15 cellular contexts compared by ENCODE assay signal in genomic region chr12:57579011-57579410, GRCh38. TPM values are rescaled to one million over a fixed set of nuclear protein-coding genes. Genes with fewer than 3 reads are reported as not detected.
A peak's percentile ranks its signal among the peaks of the same experiment; 100 is the strongest.
DNase-seq lines count a peak whose midpoint lies in the region; ATAC-seq and TF ChIP-seq lines count a peak whose summit lies in the region.
"Had no signal": no experiment of that assay in that cellular context is flagged by ENCODE, and none has a peak within 500 bp of the region (broad histone marks: within the 10 kb centered on the region; RNA-seq: fewer than 3 reads in every experiment).

No MANE protein-coding gene starts in this region.

- BruUV-seq in IMR-90 (replicated peaks; lab: Mats Ljungman, UMichigan) = no TSS peak

- H4K5ac ChIP-seq in IMR-90 (ENCODE audit: low read depth, low read length) = no peak overlapping the region

- H3K4me3 ChIP-seq in AG10803 (ENCODE audit: low read length) (no peak overlapping the region), IMR-90 (ENCODE audit: insufficient read depth, low read depth, low read length) (no peak overlapping the region)
- H3K4me3 ChIP-seq: K562 had no signal

- no peak for TF ChIP-seq RAD21 in IMR-90 (IDR thresholded peaks at IDR 0.05; ENCODE audit: low read length)

- no peak for TF ChIP-seq CTCF in AG10803 (conservative IDR thresholded peaks at IDR 0.05; ENCODE audit: low read length)
- no peak for TF ChIP-seq CTCF in IMR-90 (conservative IDR thresholded peaks at IDR 0.05; ENCODE audit: low read depth, low read length)

- in situ Hi-C loops in IMR-90 (cut with MboI; ENCODE audit: low sequenced_read_pairs) = no loop called here

- no peak for ATAC-seq in IMR-90 (ENCODE audit: low read depth)
- no peak for ATAC-seq in activated CD4-positive, alpha-beta T cell treated with anti-CD3 and anti-CD28 coated beads for 36 hours
- ATAC-seq: K562 had no signal

- intact Hi-C loops in IMR-90 (cut with micrococcal nuclease) = no loop called here
- intact Hi-C loops in activated CD4-positive, alpha-beta T cell treated with anti-CD3 and anti-CD28 coated beads for 36 hours (cut with DNase I, micrococcal nuclease) = no loop called here

- WGBS in IMR-90 (ENCODE audit: extremely low coverage in 2 of 2, insufficient read length in 1 of 2), 2 experiments = no CpG with 5 or more reads among the region's 2 CpGs

- H3K36me3 Mint-ChIP-seq in activated CD4-positive, alpha-beta T cell treated with anti-CD3 and anti-CD28 coated beads for 36 hours (ENCODE audit: low read depth) = no peaks in the 10 kb centered on the region

- H3K27ac Mint-ChIP-seq in activated CD4-positive, alpha-beta T cell treated with anti-CD3 and anti-CD28 coated beads for 36 hours = no peak overlapping the region
- H3K27ac Mint-ChIP-seq: CD4-positive, alpha-beta T cell; H9 had no signal

- H3K18ac ChIP-seq in IMR-90 (ENCODE audit: low read depth, low read length) = no peak overlapping the region

- no peaks in the 10 kb centered on the region for H3K9me1 ChIP-seq in IMR-90 (ENCODE audit: insufficient read depth, low read length)

- H3K56ac ChIP-seq in IMR-90 (ENCODE audit: extremely low read depth, insufficient read depth, low read length) = no peak overlapping the region

- H2BK120ac ChIP-seq in IMR-90 (ENCODE audit: low read depth, low read length) = no peak overlapping the region

- H4K20me1 ChIP-seq in IMR-90 (ENCODE audit: insufficient read depth, low read length) = no peaks in the 10 kb centered on the region

- no peak overlapping the region for H2AK5ac ChIP-seq in IMR-90 (ENCODE audit: low read depth, low read length)

- H3K4me3 Mint-ChIP-seq in activated CD4-positive, alpha-beta T cell treated with anti-CD3 and anti-CD28 coated beads for 36 hours = no peak overlapping the region
- H3K4me3 Mint-ChIP-seq: CD4-positive, alpha-beta T cell; H9 had no signal

- no peak overlapping the region for H2BK5ac ChIP-seq in IMR-90 (ENCODE audit: low read depth, low read length, poor library complexity, severe bottlenecking)

- peak; percentile 15 for DNase-seq in AG10803 (ENCODE audit: low read depth)
- DNase-seq in EH (ENCODE audit: low read depth) = peak; percentile 34
- DNase-seq in IMR-90 = peak; percentile 11
- DNase-seq in mesenteric fat pad (ENCODE audit: low spot score) = peak; percentile 28
- DNase-seq in SKM-1 treated with dmso at 0.1 percent for 144 hours (lab: John Stamatoyannopoulos, UW; ENCODE audit: unreplicated experiment) = no peak
- DNase-seq in SKM-1 (lab: John Stamatoyannopoulos, UW; ENCODE audit: unreplicated experiment) = no peak
- no peak for DNase-seq in activated CD4-positive, alpha-beta T cell treated with anti-CD3 and anti-CD28 coated beads for 36 hours
- DNase-seq: CD4-positive, alpha-beta T cell; DMS79; EL; GOT3; H9 had no signal

- H3K27me3 ChIP-seq in IMR-90 (ENCODE audit: control insufficient read depth, insufficient read depth, low read length) = peaks cover 21% of the 10 kb centered on the region

- H3K9ac ChIP-seq in IMR-90 (ENCODE audit: low read depth, low read length) = no peak overlapping the region

- no peak overlapping the region for H2AK9ac ChIP-seq in IMR-90 (replicated peaks; ENCODE audit: low read depth, low read length, poor library complexity)

- H3K27ac ChIP-seq in IMR-90 (ENCODE audit: insufficient read depth, low read length) = no peak overlapping the region
- H3K27ac ChIP-seq: C4-2B had no signal

- no peaks in the 10 kb centered on the region for H3K4me1 Mint-ChIP-seq in activated CD4-positive, alpha-beta T cell treated with anti-CD3 and anti-CD28 coated beads for 36 hours

- H3K9me3 ChIP-seq in IMR-90 (ENCODE audit: control insufficient read depth, insufficient read depth, low read length) = no peaks in the 10 kb centered on the region
- H3K9me3 ChIP-seq: Caco-2 had no signal

- H2AFZ ChIP-seq in IMR-90 (replicated peaks; ENCODE audit: low read length, poor library complexity) = no peak overlapping the region

- H3K36me3 ChIP-seq in IMR-90 (ENCODE audit: control insufficient read depth, insufficient read depth, low read length) = no peaks in the 10 kb centered on the region

- H2BK20ac ChIP-seq in IMR-90 (ENCODE audit: low read depth, low read length) = no peak overlapping the region

- H3K23ac ChIP-seq in IMR-90 (ENCODE audit: low read depth, low read length) = no peak overlapping the region

- POLR2A ChIA-PET in IMR-90 (lab: Charles Lee; ENCODE audit: unreplicated experiment) = no interaction called here
- POLR2A ChIA-PET in activated CD4-positive, alpha-beta T cell treated with anti-CD3 and anti-CD28 coated beads for 36 hours (lab: Charles Lee) = interaction anchor here (0.7 kb wide), 1 partner anchor 40 kb away, joined by 3 read pairs; no protein-coding TSS in a partner anchor

- no peak overlapping the region for H3K4me2 ChIP-seq in IMR-90 (ENCODE audit: low read depth, low read length)

- dilution Hi-C loops in IMR-90 (cut with HindIII; ENCODE audit: low sequenced_read_pairs, unreplicated experiment) = no loop called here

- no peaks in the 10 kb centered on the region for H3K9me3 Mint-ChIP-seq in activated CD4-positive, alpha-beta T cell treated with anti-CD3 and anti-CD28 coated beads for 36 hours (ENCODE audit: low read depth)
- H3K9me3 Mint-ChIP-seq: CD4-positive, alpha-beta T cell; H9 had no signal

- H4K8ac ChIP-seq in IMR-90 (ENCODE audit: low read depth in 2 of 2, low read length in 2 of 2) = no peak overlapping the region

- H4K91ac ChIP-seq in IMR-90 (ENCODE audit: insufficient read depth, low read depth, low read length) = no peak overlapping the region

- H2BK15ac ChIP-seq in IMR-90 (ENCODE audit: low read depth, low read length) = no peak overlapping the region

- no peak overlapping the region for H3K4ac ChIP-seq in IMR-90 (ENCODE audit: low read depth, low read length)

- H3K27me3 Mint-ChIP-seq in activated CD4-positive, alpha-beta T cell treated with anti-CD3 and anti-CD28 coated beads for 36 hours = peaks cover 5% of the 10 kb centered on the region

- CTCF ChIA-PET in IMR-90 (lab: Yijun Ruan, JAX) = no interaction called here
- CTCF ChIA-PET in activated CD4-positive, alpha-beta T cell treated with anti-CD3 and anti-CD28 coated beads for 36 hours (lab: Charles Lee) = interaction anchor here (1.4 kb wide), 1 partner anchor 15 kb away, joined by 3 read pairs; no protein-coding TSS in a partner anchor

- H3K4me1 ChIP-seq in IMR-90 (ENCODE audit: control insufficient read depth, insufficient read depth, low read length) = no peaks in the 10 kb centered on the region

- TF ChIP-seq POLR2A in IMR-90 (IDR thresholded peaks at IDR 0.05; ENCODE audit: low read depth, low read length) = no peak

- no peaks in the 10 kb centered on the region for H3K79me1 ChIP-seq in IMR-90 (ENCODE audit: low read depth in 1 of 2, low read length in 2 of 2)

- H3K14ac ChIP-seq in IMR-90 (replicated peaks; ENCODE audit: low read depth, low read length) = no peak overlapping the region

TF ChIP-seq in IMR-90, 13 proteins besides CTCF, POLR2A, EP300 and RAD21:
- no peak for TF ChIP-seq BHLHE40 (IDR thresholded peaks at IDR 0.05; ENCODE audit: low read depth, low read length)
- TF ChIP-seq, protein P1, sequence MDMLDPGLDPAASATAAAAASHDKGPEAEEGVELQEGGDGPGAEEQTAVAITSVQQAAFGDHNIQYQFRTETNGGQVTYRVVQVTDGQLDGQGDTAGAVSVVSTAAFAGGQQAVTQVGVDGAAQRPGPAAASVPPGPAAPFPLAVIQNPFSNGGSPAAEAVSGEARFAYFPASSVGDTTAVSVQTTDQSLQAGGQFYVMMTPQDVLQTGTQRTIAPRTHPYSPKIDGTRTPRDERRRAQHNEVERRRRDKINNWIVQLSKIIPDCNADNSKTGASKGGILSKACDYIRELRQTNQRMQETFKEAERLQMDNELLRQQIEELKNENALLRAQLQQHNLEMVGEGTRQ (IDR thresholded peaks at IDR 0.05; ENCODE audit: low read depth, low read length) = no peak
- no peak for TF ChIP-seq RCOR1 (IDR thresholded peaks at IDR 0.05; ENCODE audit: insufficient replicate concordance, low read length)
- no peak for TF ChIP-seq MAFK (IDR thresholded peaks at IDR 0.05; ENCODE audit: low read depth, low read length)
- no peak for TF ChIP-seq MXI1 (IDR thresholded peaks at IDR 0.05; ENCODE audit: borderline replicate concordance, low read depth, low read length)
TF ChIP-seq in IMR-90: peak in this region for 0.

RNA-seq across cellular contexts. Expression of gene PIP4K2C, which starts 12.0 kb away (rescaled TPM):
- 12.5 and 14.4 TPM in 2 replicates for total RNA-seq in IMR-90 (2012; rRNA removed)
- polyA plus RNA-seq in IMR-90 (2012; rRNA removed) = 20.0 and 23.1 TPM in 2 replicates
- polyA plus RNA-seq in IMR-90 (2012; cell fraction: cytosol; rRNA removed) = 12.2 and 14.9 TPM in 2 replicates
- polyA plus RNA-seq in IMR-90 (2012; cell fraction: nucleus; rRNA removed; ENCODE audit: low replicate concordance) = 6.3 and 18.0 TPM in 2 replicates
- total RNA-seq in mesenteric fat pad = 14.3 TPM
- total RNA-seq in activated CD4-positive, alpha-beta T cell treated with anti-CD3 and anti-CD28 coated beads for 36 hours = 10 to 100 TPM; 12.1 to 14.9 TPM

RNA-seq across cellular contexts. Expression of gene DTX3, which starts 25.6 kb away (rescaled TPM):
- total RNA-seq in IMR-90 (2012; rRNA removed) (2.8 and 2.9 TPM in 2 replicates), mesenteric fat pad (7.2 TPM)
- 13.1 and 14.6 TPM in 2 replicates for polyA plus RNA-seq in IMR-90 (2012; rRNA removed)
- 6.3 and 10.0 TPM in 2 replicates for polyA plus RNA-seq in IMR-90 (2012; cell fraction: cytosol; rRNA removed)
- polyA plus RNA-seq in IMR-90 (2012; cell fraction: nucleus; rRNA removed; ENCODE audit: low replicate concordance) = 82.4 and 104 TPM in 2 replicates
- 10 to 100 TPM; 16.7 to 17.0 TPM for total RNA-seq in activated CD4-positive, alpha-beta T cell treated with anti-CD3 and anti-CD28 coated beads for 36 hours

RNA-seq across cellular contexts. Expression of gene KIF5A, which starts 29.2 kb away (rescaled TPM):
- total RNA-seq in IMR-90 (2012; rRNA removed) (under 0.01 and 0.18 TPM in 2 replicates), mesenteric fat pad (not detected)
- 0.09 and 0.15 TPM in 2 replicates for polyA plus RNA-seq in IMR-90 (2012; rRNA removed)
- 0.03 and 0.10 TPM in 2 replicates for polyA plus RNA-seq in IMR-90 (2012; cell fraction: cytosol; rRNA removed)
- 0.48 and 1.3 TPM in 2 replicates for polyA plus RNA-seq in IMR-90 (2012; cell fraction: nucleus; rRNA removed; ENCODE audit: low replicate concordance)
- total RNA-seq in activated CD4-positive, alpha-beta T cell treated with anti-CD3 and anti-CD28 coated beads for 36 hours = 1 to 10 TPM; 1.3 to 1.4 TPM

RNA-seq across cellular contexts. Expression of gene DCTN2, which starts 32.0 kb away (rescaled TPM):
- total RNA-seq in IMR-90 (2012; rRNA removed) = 114 and 125 TPM in 2 replicates
- polyA plus RNA-seq in IMR-90 (2012; rRNA removed) = 107 and 130 TPM in 2 replicates
- polyA plus RNA-seq in IMR-90 (2012; cell fraction: cytosol; rRNA removed) = 95.2 and 179 TPM in 2 replicates
- polyA plus RNA-seq in IMR-90 (2012; cell fraction: nucleus; rRNA removed; ENCODE audit: low replicate concordance) = 106 and 179 TPM in 2 replicates
- 106 TPM for total RNA-seq in mesenteric fat pad
- total RNA-seq in activated CD4-positive, alpha-beta T cell treated with anti-CD3 and anti-CD28 coated beads for 36 hours = 10 to 100 TPM; 69.7 to 81.2 TPM

RNA-seq across cellular contexts. Expression of gene ARHGEF25, which starts 32.2 kb away (rescaled TPM):
- total RNA-seq in IMR-90 (2012; rRNA removed) (6.3 and 7.8 TPM in 2 replicates), mesenteric fat pad (12.8 TPM)
- 17.1 and 17.9 TPM in 2 replicates for polyA plus RNA-seq in IMR-90 (2012; rRNA removed)
- polyA plus RNA-seq in IMR-90 (2012; cell fraction: cytosol; rRNA removed) = 10.7 and 11.9 TPM in 2 replicates
- 81.4 and 123 TPM in 2 replicates for polyA plus RNA-seq in IMR-90 (2012; cell fraction: nucleus; rRNA removed; ENCODE audit: low replicate concordance)
- 1 to 10 TPM; 2.2 to 2.6 TPM for total RNA-seq in activated CD4-positive, alpha-beta T cell treated with anti-CD3 and anti-CD28 coated beads for 36 hours

Comparison
In these comparisons a context has a peak if more than half of its experiments do, and no peak if none do; other contexts are left out.
1. DNase-seq: peak in AG10803 (single experiment), EH (single experiment), IMR-90 (single experiment) and mesenteric fat pad (single experiment); none in SKM-1 treated with dmso at 0.1 percent for 144 hours (single experiment), SKM-1 (single experiment) and activated CD4-positive, alpha-beta T cell treated with anti-CD3 and anti-CD28 coated beads for 36 hours (single experiment).